ENCODE assay signal across 8 cellular contexts in the genomic region with DNA sequence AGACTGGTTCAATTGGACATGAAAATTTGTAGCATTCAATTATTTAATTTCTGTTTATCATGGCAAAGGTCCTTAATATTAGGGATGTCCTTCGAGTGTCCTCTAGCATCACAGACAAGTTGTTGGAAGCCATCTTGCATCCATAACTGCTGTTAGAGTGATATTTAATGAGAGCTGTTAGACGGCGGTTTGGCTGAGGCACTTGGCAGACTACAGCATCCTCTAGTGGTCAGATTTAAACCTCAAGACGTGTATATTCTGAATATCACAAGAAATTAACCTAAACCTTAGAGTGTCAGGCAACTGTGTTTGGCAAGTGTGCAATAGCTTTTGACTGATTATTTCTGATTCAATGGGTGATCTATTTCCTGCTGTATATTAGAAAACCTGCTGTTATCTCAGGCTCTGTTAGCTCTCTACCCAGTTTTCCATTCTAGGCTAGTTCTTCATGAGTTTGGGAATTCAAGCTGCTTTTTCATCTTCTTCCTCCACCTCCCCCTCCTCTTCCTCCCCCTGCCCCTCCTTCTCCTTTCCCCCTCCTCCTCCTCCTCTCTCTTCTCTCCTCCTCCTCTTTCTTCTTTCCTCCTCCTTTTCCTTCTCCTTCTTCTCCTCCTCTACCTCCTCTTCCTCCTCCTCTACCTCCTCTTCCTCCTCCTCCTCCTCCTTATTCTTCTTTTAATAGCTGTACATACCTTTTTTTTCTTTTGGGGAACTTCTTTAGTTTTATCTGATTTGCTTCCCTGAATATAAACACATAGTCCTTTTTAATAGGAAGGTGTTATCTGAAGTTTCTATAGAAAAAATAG.
A peak's percentile ranks its signal among the peaks of the same experiment; 100 is the strongest.
DNase-seq lines count a peak whose midpoint lies in the region; ATAC-seq and TF ChIP-seq lines count a peak whose summit lies in the region.

No MANE protein-coding gene starts in this region.

- DNase-seq in DND-41 (peak; percentile 24), NCI-H524 treated with DMSO at 0.1 percent for 48 hours (lab: John Stamatoyannopoulos, UW) (peak; percentile 9), foreskin melanocyte (peak; percentile 63), nucleus accumbens (lab: John Stamatoyannopoulos, UW) (peak in 39 of 56 donors; percentile 1 to 75 (median 26))
- DNase-seq in activated CD8-positive, alpha-beta memory T cell treated with anti-CD3 and anti-CD28 coated beads, Interleukin-2, amount 50 U/mL, for 4 hours = peak; percentile 28
- no peak for DNase-seq in effector CD4-positive, alpha-beta T cell

- peak; percentile 73 for TF ChIP-seq CTCF in DND-41 (IDR thresholded peaks at IDR 0.05; ENCODE audit: borderline replicate concordance, extremely low read depth, low read length, poor library complexity, severe bottlenecking)

- no peaks in the 10 kb centered on the region for H3K27me3 ChIP-seq in DND-41 (ENCODE audit: insufficient read depth, low read length, poor library complexity)

- no peaks in the 10 kb centered on the region for H3K4me1 ChIP-seq in DND-41 (ENCODE audit: insufficient read depth, low read length)

- peak; percentile 58; the same call in 2 of the 3 replicates for ATAC-seq in DND-41 (ENCODE audit: insufficient read depth, low read depth)
- peak; percentile 91 for ATAC-seq in GM19467 (IDR thresholded peaks at IDR 0.05; ENCODE audit: unreplicated experiment)
- ATAC-seq in HG03460 (IDR thresholded peaks at IDR 0.05; ENCODE audit: unreplicated experiment) = peak; percentile 90

- H3K9ac ChIP-seq in DND-41 (ENCODE audit: low read depth, low read length) = no peak overlapping the region

- no peaks in the 10 kb centered on the region for H3K9me3 ChIP-seq in DND-41 (ENCODE audit: insufficient read depth, low read length, severe bottlenecking)

- no peaks in the 10 kb centered on the region for H4K20me1 ChIP-seq in DND-41 (ENCODE audit: insufficient read depth, low read length)

- no peak overlapping the region for H2AFZ ChIP-seq in DND-41 (ENCODE audit: low read depth, low read length)

- H3K4me3 ChIP-seq in DND-41 (ENCODE audit: low read depth in 1 of 2, low read length in 2 of 2) = no peak overlapping the region

- H3K79me2 ChIP-seq in DND-41 (ENCODE audit: insufficient read depth, low read length) = no peaks in the 10 kb centered on the region

- no peak overlapping the region for H3K27ac ChIP-seq in DND-41 (ENCODE audit: low read length)

- no peaks in the 10 kb centered on the region for H3K36me3 ChIP-seq in DND-41 (ENCODE audit: insufficient read depth, low read length)

- no peak overlapping the region for H3K4me2 ChIP-seq in DND-41 (ENCODE audit: insufficient read depth, low read length)
